8 cellular contexts compared by ENCODE assay signal in genomic region chr7:32204361-32205018, GRCh38.
DNase-seq lines count a peak whose midpoint lies in the region; ATAC-seq and TF ChIP-seq lines count a peak whose summit lies in the region.

No MANE protein-coding gene starts in this region.

- H3K9me2 ChIP-seq in PC-3 (replicated peaks; ENCODE audit: low read length): no peaks in the 10 kb centered on the region

- no peaks in the 10 kb centered on the region for H3K27me3 ChIP-seq in KMS-11 (ENCODE audit: insufficient read depth, low read depth)
- 0 out of 2 replicates have a peak, but pooled peaks cover 7% of the 10 kb centered on the region for H3K27me3 ChIP-seq in PC-3 (ENCODE audit: low read length)
- H3K27me3 ChIP-seq in duodenal mucosa (ENCODE audit: control insufficient read depth in 1 of 2, insufficient read depth in 2 of 2, low read length in 2 of 2): no peaks in the 10 kb centered on the region

- H4K20me1 ChIP-seq in KMS-11 (ENCODE audit: insufficient read depth) (no peaks in the 10 kb centered on the region), PC-3 (ENCODE audit: low read length) (no peaks in the 10 kb centered on the region)

- H3K27ac ChIP-seq in KMS-11 (no peak overlapping the region), PC-3 (ENCODE audit: low read length) (no peak overlapping the region), duodenal mucosa (ENCODE audit: low read depth, low read length) (no peak overlapping the region)

- intact Hi-C loops in PC-3 (cut with micrococcal nuclease): loop anchor here (1.0 to 10.0 kb wide), 10 partner anchors 40 to 1067 kb away; no protein-coding TSS in a partner anchor

- POLR2A ChIA-PET in PC-3 (lab: Charles Lee; ENCODE audit: unreplicated experiment): no interaction called here

- TF ChIP-seq CTCF in KMS-11 (conservative IDR thresholded peaks at IDR 0.05; ENCODE audit: low read depth, low read length) (peak; percentile 89), PC-3 (conservative IDR thresholded peaks at IDR 0.05; ENCODE audit: low read depth, low read length) (peak; percentile 93)

- no peak overlapping the region for H2AFZ ChIP-seq in KMS-11 (ENCODE audit: low read depth)
- peak overlapping the region; percentile 80 for H2AFZ ChIP-seq in PC-3 (ENCODE audit: low read length)

- no peak overlapping the region for H3K9ac ChIP-seq in KMS-11
- peak overlapping the region; percentile 22; the same call in 1 of the 2 replicates for H3K9ac ChIP-seq in PC-3 (ENCODE audit: low read length)
- no peak overlapping the region for H3K9ac ChIP-seq in duodenal mucosa (ENCODE audit: low read depth in 1 of 2, low read length in 2 of 2)

- no peaks in the 10 kb centered on the region for H3K79me2 ChIP-seq in KMS-11 (ENCODE audit: insufficient read depth, low read depth)
- no peaks in the 10 kb centered on the region for H3K79me2 ChIP-seq in PC-3 (ENCODE audit: low read length)

- no TSS peak for BruUV-seq in PC-3 (replicated peaks; lab: Mats Ljungman, UMichigan)

- H3K36me3 ChIP-seq in KMS-11 (ENCODE audit: insufficient read depth) (no peaks in the 10 kb centered on the region), PC-3 (ENCODE audit: low read depth, low read length) (no peaks in the 10 kb centered on the region), duodenal mucosa (ENCODE audit: control insufficient read depth in 1 of 2, insufficient read depth in 2 of 2, low read length in 2 of 2) (no peaks in the 10 kb centered on the region)

- H3K9me3 ChIP-seq in PC-3 (ENCODE audit: low read length) (no peaks in the 10 kb centered on the region), duodenal mucosa (ENCODE audit: control insufficient read depth in 1 of 2, low read length in 2 of 2) (no peaks in the 10 kb centered on the region)

- no peak overlapping the region for H3K27ac Mint-ChIP-seq in activated CD8-positive, alpha-beta memory T cell treated with anti-CD3 and anti-CD28 coated beads, Interleukin-2, amount 10 ng/mL, durations not matched to agents 7 days and 5 days

- H3K4me3 Mint-ChIP-seq in activated CD8-positive, alpha-beta memory T cell treated with anti-CD3 and anti-CD28 coated beads, Interleukin-2, amount 10 ng/mL, durations not matched to agents 7 days and 5 days: no peak overlapping the region

- no peaks in the 10 kb centered on the region for H3K4me1 ChIP-seq in KMS-11 (ENCODE audit: low read depth, poor library complexity, severe bottlenecking)
- peaks cover 8% of the 10 kb centered on the region; the same call in 1 of the 2 replicates for H3K4me1 ChIP-seq in PC-3 (ENCODE audit: insufficient read depth, low read length)
- H3K4me1 ChIP-seq in duodenal mucosa (ENCODE audit: control insufficient read depth in 1 of 2, insufficient read depth in 2 of 2, low read length in 2 of 2): peaks cover 0 to 4% of the 10 kb centered on the region in 2 donors

- no peaks in the 10 kb centered on the region for H3K9me3 Mint-ChIP-seq in activated CD8-positive, alpha-beta memory T cell treated with anti-CD3 and anti-CD28 coated beads, Interleukin-2, amount 10 ng/mL, durations not matched to agents 7 days and 5 days (ENCODE audit: low read depth)

- no peaks in the 10 kb centered on the region for H3F3A ChIP-seq in PC-3 (ENCODE audit: low read length, unreplicated experiment)

- no peak overlapping the region for H3K4me3 ChIP-seq in KMS-11 (IDR thresholded peaks at IDR 0.05; ENCODE audit: insufficient read depth, low read depth, low read length)
- peak overlapping the region; percentile 64 for H3K4me3 ChIP-seq in PC-3 (ENCODE audit: low read length)
- H3K4me3 ChIP-seq in duodenal mucosa (ENCODE audit: low read depth in 1 of 2, low read length in 2 of 2): peak overlapping the region; percentile 32 to 44

- CTCF ChIA-PET in PC-3 (lab: Charles Lee): interaction anchor here (0.5 to 1.4 kb wide), 19 partner anchors 40 to 463 kb away, joined by 3 to 38 read pairs (median 3); no protein-coding TSS in a partner anchor
- CTCF ChIA-PET in activated CD8-positive, alpha-beta memory T cell treated with anti-CD3 and anti-CD28 coated beads, Interleukin-2, amount 10 ng/mL, durations not matched to agents 7 days and 5 days (lab: Charles Lee): interaction anchor here (1.0 to 1.6 kb wide), 2 partner anchors 275 to 461 kb away, joined by 4 read pairs; no protein-coding TSS in a partner anchor

- H3K4me1 Mint-ChIP-seq in activated CD8-positive, alpha-beta memory T cell treated with anti-CD3 and anti-CD28 coated beads, Interleukin-2, amount 10 ng/mL, durations not matched to agents 7 days and 5 days: no peaks in the 10 kb centered on the region

- peak; percentile 90 for DNase-seq in DMS114 treated with DMSO at 0.1 percent for 48 hours (lab: John Stamatoyannopoulos, UW; ENCODE audit: unreplicated experiment)
- peak; percentile 96 for DNase-seq in PC-3
- peak; percentile 83 to 84 for DNase-seq in lung microvascular endothelial cell (ENCODE audit: low read depth in 2 of 2)
- DNase-seq in activated CD8-positive, alpha-beta memory T cell treated with anti-CD3 and anti-CD28 coated beads, Interleukin-2, amount 10 ng/mL, durations not matched to agents 7 days and 5 days: no peak
- no peak for DNase-seq in activated CD4-positive, alpha-beta T cell treated with anti-CD3 and anti-CD28 coated beads, Interleukin-2, amount 50 U/mL, for 1 hour

- peaks cover 2% of the 10 kb centered on the region for H3K27me3 Mint-ChIP-seq in activated CD8-positive, alpha-beta memory T cell treated with anti-CD3 and anti-CD28 coated beads, Interleukin-2, amount 10 ng/mL, durations not matched to agents 7 days and 5 days

- H3K36me3 Mint-ChIP-seq in activated CD8-positive, alpha-beta memory T cell treated with anti-CD3 and anti-CD28 coated beads, Interleukin-2, amount 10 ng/mL, durations not matched to agents 7 days and 5 days: no peaks in the 10 kb centered on the region

- ATAC-seq in GM19463 (IDR thresholded peaks at IDR 0.05; ENCODE audit: unreplicated experiment) (peak; percentile 57), PC-3 (peak; percentile 98)
- no peak for ATAC-seq in activated CD8-positive, alpha-beta memory T cell treated with anti-CD3 and anti-CD28 coated beads, Interleukin-2, amount 10 ng/mL, durations not matched to agents 7 days and 5 days

- H3K4me2 ChIP-seq in KMS-11 (peak overlapping the region; percentile 7; the same call in 1 of the 2 replicates), PC-3 (ENCODE audit: low read length) (peak overlapping the region; percentile 81)

Comparison
In these comparisons a context has a peak if more than half of its experiments do, and no peak if none do; other contexts are left out.
1. DNase-seq: peak in DMS114 treated with DMSO at 0.1 percent for 48 hours (single experiment), PC-3 (single experiment) and lung microvascular endothelial cell (2 of 2); none in activated CD8-positive, alpha-beta memory T cell treated with anti-CD3 and anti-CD28 coated beads, Interleukin-2, amount 10 ng/mL, durations not matched to agents 7 days and 5 days (single experiment) and activated CD4-positive, alpha-beta T cell treated with anti-CD3 and anti-CD28 coated beads, Interleukin-2, amount 50 U/mL, for 1 hour (single experiment).